Comparison of ENCODE assay signal across 9 cellular contexts in genomic region chr15:40941528-40942336, GRCh38. TPM values are rescaled to one million over a fixed set of nuclear protein-coding genes. Genes with fewer than 3 reads are reported as not detected.
DNase-seq lines count a peak whose midpoint lies in the region; ATAC-seq and TF ChIP-seq lines count a peak whose summit lies in the region.
"Had no signal": no experiment of that assay in that cellular context is flagged by ENCODE, and none has a peak within 500 bp of the region (broad histone marks: within the 10 kb centered on the region; RNA-seq: fewer than 3 reads in every experiment).

No MANE protein-coding gene starts in this region.

- H3K36me3 Mint-ChIP-seq in activated CD8-positive, alpha-beta memory T cell treated with anti-CD3 and anti-CD28 coated beads, Interleukin-2, amount 10 ng/mL, durations not matched to agents 7 days and 5 days: no peaks in the 10 kb centered on the region
- peaks cover 40% of the 10 kb centered on the region for H3K36me3 Mint-ChIP-seq in endothelial cell (ENCODE audit: low read depth, unreplicated experiment)
- H3K36me3 Mint-ChIP-seq in mesothelial cell of epicardium: no peaks in the 10 kb centered on the region

- no peaks in the 10 kb centered on the region for H3K9me3 Mint-ChIP-seq in activated CD8-positive, alpha-beta memory T cell treated with anti-CD3 and anti-CD28 coated beads, Interleukin-2, amount 10 ng/mL, durations not matched to agents 7 days and 5 days (ENCODE audit: low read depth)
- H3K9me3 Mint-ChIP-seq in endothelial cell (ENCODE audit: unreplicated experiment): no peaks in the 10 kb centered on the region
- no peaks in the 10 kb centered on the region for H3K9me3 Mint-ChIP-seq in mesothelial cell of epicardium

- H3K4me3 Mint-ChIP-seq in activated CD8-positive, alpha-beta memory T cell treated with anti-CD3 and anti-CD28 coated beads, Interleukin-2, amount 10 ng/mL, durations not matched to agents 7 days and 5 days: peak overlapping the region; percentile 74
- H3K4me3 Mint-ChIP-seq in endothelial cell (ENCODE audit: unreplicated experiment): no peak overlapping the region
- H3K4me3 Mint-ChIP-seq in mesothelial cell of epicardium: peak overlapping the region; percentile 63

- TF ChIP-seq CTCF in endothelial cell (IDR thresholded peaks at IDR 0.05; ENCODE audit: unreplicated experiment): peak; percentile 39
- peak; percentile 58 for TF ChIP-seq CTCF in mesothelial cell of epicardium (IDR thresholded peaks at IDR 0.05; ENCODE audit: unreplicated experiment)

- peaks cover 32% of the 10 kb centered on the region for H3K4me1 Mint-ChIP-seq in activated CD8-positive, alpha-beta memory T cell treated with anti-CD3 and anti-CD28 coated beads, Interleukin-2, amount 10 ng/mL, durations not matched to agents 7 days and 5 days
- peaks cover 43% of the 10 kb centered on the region for H3K4me1 Mint-ChIP-seq in endothelial cell (ENCODE audit: unreplicated experiment)
- peaks cover 17% of the 10 kb centered on the region for H3K4me1 Mint-ChIP-seq in mesothelial cell of epicardium

- H3K27me3 Mint-ChIP-seq in activated CD8-positive, alpha-beta memory T cell treated with anti-CD3 and anti-CD28 coated beads, Interleukin-2, amount 10 ng/mL, durations not matched to agents 7 days and 5 days: peaks cover 4% of the 10 kb centered on the region
- H3K27me3 Mint-ChIP-seq in endothelial cell (ENCODE audit: unreplicated experiment) (peaks cover 22% of the 10 kb centered on the region), mesothelial cell of epicardium (ENCODE audit: low read depth) (peaks cover 9% of the 10 kb centered on the region)

- peak; percentile 95 for DNase-seq in AG08396 (ENCODE audit: low spot score)
- peak; percentile 46 for DNase-seq in NCI-H748 treated with DMSO at 0.1 percent for 48 hours (lab: John Stamatoyannopoulos, UW)
- DNase-seq in activated CD8-positive, alpha-beta memory T cell treated with anti-CD3 and anti-CD28 coated beads, Interleukin-2, amount 10 ng/mL, durations not matched to agents 7 days and 5 days: peak; percentile 76
- peak; percentile 95 for DNase-seq in endothelial cell (ENCODE audit: low spot score)
- DNase-seq in mesothelial cell of epicardium (ENCODE audit: low spot score in 2 of 2, unreplicated experiment in 2 of 2): peak in 1 of 2 experiments; percentile 82
- peak; percentile 20 to 36 for DNase-seq in stimulated activated CD8-positive, alpha-beta memory T cell treated with anti-CD3 and anti-CD28 coated beads, Interleukin-4, amount 100 ng/mL, for 4 hours (ENCODE audit: low read depth in 2 of 2, low spot score in 1 of 2)

- peak; percentile 45 for ATAC-seq in GM18861 (IDR thresholded peaks at IDR 0.05; ENCODE audit: unreplicated experiment)
- peak; percentile 54 for ATAC-seq in HG03103 (IDR thresholded peaks at IDR 0.05; ENCODE audit: low read depth, unreplicated experiment)
- ATAC-seq in activated CD8-positive, alpha-beta memory T cell treated with anti-CD3 and anti-CD28 coated beads, Interleukin-2, amount 10 ng/mL, durations not matched to agents 7 days and 5 days: peak; percentile 90

- no peak overlapping the region for H3K27ac Mint-ChIP-seq in activated CD8-positive, alpha-beta memory T cell treated with anti-CD3 and anti-CD28 coated beads, Interleukin-2, amount 10 ng/mL, durations not matched to agents 7 days and 5 days
- H3K27ac Mint-ChIP-seq in endothelial cell (ENCODE audit: unreplicated experiment): peak overlapping the region; percentile 94
- H3K27ac Mint-ChIP-seq in mesothelial cell of epicardium: peak overlapping the region; percentile 67

- CTCF ChIA-PET in activated CD8-positive, alpha-beta memory T cell treated with anti-CD3 and anti-CD28 coated beads, Interleukin-2, amount 10 ng/mL, durations not matched to agents 7 days and 5 days (lab: Charles Lee): interaction anchor here (0.5 to 5.2 kb wide), 36 partner anchors 12 to 352 kb away, joined by 3 to 102 read pairs (median 4); partner anchors contain the start of genes CHAC1, CHP1, DLL4 and EXD1

RNA-seq across cellular contexts. Expression of gene CHAC1, which starts 11.5 kb away (rescaled TPM):
- total RNA-seq in activated CD8-positive, alpha-beta memory T cell treated with anti-CD3 and anti-CD28 coated beads, Interleukin-2, amount 10 ng/mL, durations not matched to agents 7 days and 5 days: 10 to 100 TPM in 1 of 2 experiments, 1 to 10 TPM in 1; 8.3 to 13.0 TPM
- 16.4 TPM for total RNA-seq in endothelial cell (ENCODE audit: unreplicated experiment)
- total RNA-seq in mesothelial cell of epicardium: 2.7 to 3.2 TPM (median 3.1 TPM) in 3 replicates

RNA-seq across cellular contexts. Expression of gene DLL4, which starts 12.6 kb away (rescaled TPM):
- total RNA-seq in activated CD8-positive, alpha-beta memory T cell treated with anti-CD3 and anti-CD28 coated beads, Interleukin-2, amount 10 ng/mL, durations not matched to agents 7 days and 5 days: under 1 TPM in 1 of 2 experiments, not detected in 1; 0.12 TPM
- 257 TPM for total RNA-seq in endothelial cell (ENCODE audit: unreplicated experiment)
- 0.20 to 0.31 TPM (median 0.24 TPM) in 3 replicates for total RNA-seq in mesothelial cell of epicardium
- total RNA-seq: T-helper 2 cell treated with Interferon-gamma antibody and Interleukin-4, amounts not matched to agents 100 ng/mL and 5 ng/mL, for 36 hours had no signal

RNA-seq across cellular contexts. Expression of gene VPS18, which starts 47.5 kb away (rescaled TPM):
- 10 to 100 TPM; 16.9 to 19.5 TPM for total RNA-seq in activated CD8-positive, alpha-beta memory T cell treated with anti-CD3 and anti-CD28 coated beads, Interleukin-2, amount 10 ng/mL, durations not matched to agents 7 days and 5 days
- total RNA-seq in endothelial cell (ENCODE audit: unreplicated experiment): 39.2 TPM
- total RNA-seq in mesothelial cell of epicardium: 30.1 to 31.2 TPM (median 30.5 TPM) in 3 replicates

Comparison
In these comparisons a context has a peak if more than half of its experiments do, and no peak if none do; other contexts are left out.
1. RNA of gene DLL4, which starts 12.6 kb away (total RNA-seq): 257 TPM in endothelial cell (single experiment); 0.20 to 0.31 TPM in mesothelial cell of epicardium and 0.12 TPM in activated CD8-positive, alpha-beta memory T cell treated with anti-CD3 and anti-CD28 coated beads, Interleukin-2, amount 10 ng/mL, durations not matched to agents 7 days and 5 days; every median in the first group is over 100 times any median in the second.
2. Peak in every context shown above with its lines, with median percentiles within 50 percentile points of each other: ATAC-seq.